Comparison of ENCODE assay signal across 8 cellular contexts in the genomic region with DNA sequence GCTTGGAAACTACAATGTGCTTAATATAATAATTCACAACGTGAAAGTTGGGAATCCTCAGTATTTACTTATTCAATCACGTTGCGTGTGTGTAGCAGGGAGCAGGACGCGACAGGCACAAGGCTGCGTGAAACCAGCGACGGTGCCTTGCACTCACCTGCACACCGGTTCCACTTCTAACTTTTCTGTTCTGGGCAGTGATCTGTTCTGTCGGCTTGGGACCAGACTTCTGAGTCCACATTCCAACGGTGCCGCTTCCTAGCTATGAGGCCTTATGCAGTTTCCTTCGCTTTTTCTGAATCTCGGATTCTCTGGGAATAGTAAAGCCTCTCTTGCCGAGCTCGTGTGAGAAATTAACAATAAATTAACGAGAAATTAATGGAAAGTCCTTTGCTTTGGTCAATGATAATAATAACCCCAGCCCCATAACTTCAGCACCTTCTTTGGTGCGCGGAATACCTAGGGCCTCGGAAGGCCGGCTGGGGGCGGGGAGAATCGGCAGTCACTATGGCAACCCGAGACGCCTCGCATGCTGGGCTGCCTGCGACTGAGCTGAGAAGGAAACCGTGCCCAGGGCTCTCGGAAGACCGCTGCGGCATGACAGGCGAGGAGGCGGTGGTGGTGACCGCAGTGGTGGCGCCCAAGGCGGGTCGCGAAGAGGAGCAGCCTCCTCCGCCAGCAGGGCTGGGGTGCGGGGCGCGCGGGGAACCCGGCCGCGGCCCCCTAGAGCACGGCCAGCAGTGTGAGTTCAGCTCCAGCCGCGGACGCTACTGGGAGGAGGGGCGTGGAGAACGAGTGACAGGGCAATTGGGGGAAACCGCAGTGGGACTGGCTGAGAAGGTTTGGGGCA. TPM values are rescaled to one million over a fixed set of nuclear protein-coding genes. Genes with fewer than 3 reads are reported as not detected.
DNase-seq lines count a peak whose midpoint lies in the region; ATAC-seq, FAIRE-seq and TF ChIP-seq lines count a peak whose summit lies in the region.

A gene with protein sequence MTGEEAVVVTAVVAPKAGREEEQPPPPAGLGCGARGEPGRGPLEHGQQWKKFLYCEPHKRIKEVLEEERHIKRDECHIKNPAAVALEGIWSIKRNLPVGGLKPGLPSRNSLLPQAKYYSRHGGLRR (plus strand): TSS at position 530 of the 850 bp plus-strand sequence. CDS start 68 bp downstream, at position 598.

- TF ChIP-seq CTCF in WERI-Rb-1 (IDR thresholded peaks at IDR 0.05; ENCODE audit: low read depth, low read length) (no peak), bronchial epithelial cell (IDR thresholded peaks at IDR 0.05; ENCODE audit: insufficient read depth, low read length, severe bottlenecking) (no peak)

- WGBS in small intestine, 3 donors = 17 to 18% (median 17%) methylated on average over 50 to 53 of the region's 53 CpGs

- H3K9me3 ChIP-seq in HUES6 (ENCODE audit: control insufficient read depth, insufficient read depth, low read depth, low read length) (no peaks in the 10 kb centered on the region), WERI-Rb-1 (ENCODE audit: severe bottlenecking) (no peaks in the 10 kb centered on the region), small intestine (ENCODE audit: control insufficient read depth, low read depth) (no peaks in the 10 kb centered on the region)

- peaks cover 25% of the 10 kb centered on the region for H3K27me3 ChIP-seq in HUES6 (ENCODE audit: control insufficient read depth, insufficient read depth, low read length)
- no peaks in the 10 kb centered on the region for H3K27me3 ChIP-seq in WERI-Rb-1 (ENCODE audit: insufficient read depth, low read depth, severe bottlenecking)
- H3K27me3 ChIP-seq in bronchial epithelial cell (ENCODE audit: control insufficient read depth, insufficient read depth, low read length) = no peaks in the 10 kb centered on the region
- no peaks in the 10 kb centered on the region for H3K27me3 ChIP-seq in small intestine (ENCODE audit: control insufficient read depth in 2 of 2, insufficient read depth in 2 of 2, low read length in 2 of 2)

- H3K27ac ChIP-seq in HUES6 (ENCODE audit: low read depth, low read length) = no peak within 1 kb of the TSS
- H3K27ac ChIP-seq in WERI-Rb-1 = no peak within 1 kb of the TSS
- H3K27ac ChIP-seq in small intestine (ENCODE audit: low read depth in 1 of 2, low read length in 1 of 2) = no peak within 1 kb of the TSS

- no peaks in the 10 kb centered on the region for H3K36me3 ChIP-seq in HUES6 (ENCODE audit: control insufficient read depth, insufficient read depth, low read length)
- H3K36me3 ChIP-seq in WERI-Rb-1 = no peaks in the 10 kb centered on the region
- no peaks in the 10 kb centered on the region for H3K36me3 ChIP-seq in bronchial epithelial cell (ENCODE audit: control insufficient read depth, insufficient read depth, low read length)
- H3K36me3 ChIP-seq in small intestine (ENCODE audit: control insufficient read depth in 2 of 2, insufficient read depth in 2 of 2, low read length in 2 of 2) = no peaks in the 10 kb centered on the region

- peak; percentile 61 for ATAC-seq in GM19468 (IDR thresholded peaks at IDR 0.05; ENCODE audit: extremely low read depth, unreplicated experiment)

- H3K4me1 ChIP-seq in HUES6 (ENCODE audit: control insufficient read depth, insufficient read depth, low read length) (no peaks in the 10 kb centered on the region), small intestine (ENCODE audit: control insufficient read depth in 2 of 2, insufficient read depth in 1 of 2, low read depth in 1 of 2, low read length in 1 of 2) (peaks cover 0 to 3% of the 10 kb centered on the region in 2 donors)

- FAIRE-seq in bronchial epithelial cell (lab: Jason Lieb, UNC) = no peak
- no peak for FAIRE-seq in small intestine (lab: Jason Lieb, UNC)

- DNase-seq in CD1c-positive myeloid dendritic cell (ENCODE audit: extremely low spot score) (peak; percentile 56), WERI-Rb-1 (peak; percentile 64), bronchial epithelial cell (ENCODE audit: low read depth) (no peak), iris pigment epithelial cell (ENCODE audit: low read depth) (peak; percentile 39), small intestine (peak; percentile 44), NK-92 (lab: John Stamatoyannopoulos, UW; ENCODE audit: unreplicated experiment) (no peak)

- peak within 1 kb of the TSS; percentile 57 for H3K4me3 ChIP-seq in HUES6 (ENCODE audit: low read depth, low read length)
- peak within 1 kb of the TSS; percentile 58 for H3K4me3 ChIP-seq in WERI-Rb-1 (ENCODE audit: low read depth, low read length)
- H3K4me3 ChIP-seq in bronchial epithelial cell (ENCODE audit: low read depth, low read length) = peak within 1 kb of the TSS; percentile 37
- H3K4me3 ChIP-seq in small intestine (ENCODE audit: low read depth in 1 of 2, low read length in 2 of 2) = peak within 1 kb of the TSS in 1 of 2 donors; percentile 70

- H3K9ac ChIP-seq in HUES6 (ENCODE audit: low read length) = no peak within 1 kb of the TSS

RNA-seq across cellular contexts. Expression of the gene that starts here (rescaled TPM):
- total RNA-seq in bronchial epithelial cell = not detected in 2 replicates
- polyA plus RNA-seq in small intestine = under 1 TPM in 1 of 3 donors, not detected in 2; 0.09 TPM

Comparison
In these comparisons a context has a peak if more than half of its experiments do, and no peak if none do; other contexts are left out.
1. Peak in DNase-seq in small intestine; RNA of the gene not detected or under 1 TPM.
2. DNase-seq: peak in CD1c-positive myeloid dendritic cell (single experiment), WERI-Rb-1 (single experiment) and iris pigment epithelial cell (single experiment); none in bronchial epithelial cell (single experiment) and NK-92 (single experiment).